In genomic region chr5:176895829-176896228, GRCh38 we compare ENCODE assay signal across 20 cellular contexts. TPM values are rescaled to one million over a fixed set of nuclear protein-coding genes. Genes with fewer than 3 reads are reported as not detected.
DNase-seq lines count a peak whose midpoint lies in the region; ATAC-seq and TF ChIP-seq lines count a peak whose summit lies in the region.
"Had no signal": no experiment of that assay in that cellular context is flagged by ENCODE, and none has a peak within 500 bp of the region (broad histone marks: within the 10 kb centered on the region; RNA-seq: fewer than 3 reads in every experiment).

No MANE protein-coding gene starts in this region.

- no peak overlapping the region for H2AFZ ChIP-seq in smooth muscle cell (ENCODE audit: low read depth)
- H2AFZ ChIP-seq: GM23248 had no signal

- 83 to 96% methylated on average over 4 of the region's 4 CpGs for WGBS in testis, 2 donors
- WGBS in smooth muscle cell (ENCODE audit: low lambda C conversion rate) = 89% methylated on average over 4 of the region's 4 CpGs

- DNase-seq in SIG-M5 treated with dmso at 0.1 percent for 504 hours (lab: John Stamatoyannopoulos, UW; ENCODE audit: unreplicated experiment) = peak; percentile 7
- DNase-seq in SIG-M5 (lab: John Stamatoyannopoulos, UW) = no peak
- no peak for DNase-seq in HL-60 (ENCODE audit: low read depth in 1 of 2, low spot score in 1 of 2)
- no peak for DNase-seq in glutamatergic neuron
- peak; percentile 2 for DNase-seq in testis
- DNase-seq in smooth muscle cell (lab: John Stamatoyannopoulos, UW; ENCODE audit: unreplicated experiment) = no peak
- DNase-seq in stimulated activated CD4-positive, alpha-beta T cell treated with anti-CD3 and anti-CD28 coated beads, Interleukin-2, amount 100 ng/mL, for 48 hours = no peak
- DNase-seq: CD4-positive, CD25-positive, alpha-beta regulatory T cell; DMS79; GM23248; HFFc6; NCI-H1417 treated with DMSO at 0.1 percent for 48 hours; NCI-H2081; NCI-H226; NCI-H526 treated with DMSO at 0.1 percent for 48 hours; SK-N-SH had no signal

- H3K9me3 Mint-ChIP-seq in glutamatergic neuron (ENCODE audit: unreplicated experiment) = peaks cover 8% of the 10 kb centered on the region
- H3K9me3 Mint-ChIP-seq: CD4-positive, CD25-positive, alpha-beta regulatory T cell; HFFc6 had no signal

- peak overlapping the region; percentile 38 for H3K27ac Mint-ChIP-seq in glutamatergic neuron (ENCODE audit: unreplicated experiment)
- H3K27ac Mint-ChIP-seq: HFFc6 had no signal

- H3K27ac ChIP-seq in HL-60 (replicated peaks) = peak overlapping the region; percentile 69
- no peak overlapping the region for H3K27ac ChIP-seq in testis
- H3K27ac ChIP-seq in smooth muscle cell (ENCODE audit: low read depth) = no peak overlapping the region
- H3K27ac ChIP-seq: GM23248, KMS-11 had no signal

- no peaks in the 10 kb centered on the region for H3F3A ChIP-seq in smooth muscle cell (ENCODE audit: low read depth)

- H3K79me2 ChIP-seq in smooth muscle cell (ENCODE audit: low read depth) = no peaks in the 10 kb centered on the region

- H3K36me3 ChIP-seq in testis (ENCODE audit: low read depth, missing control alignments) = no peaks in the 10 kb centered on the region
- H3K36me3 ChIP-seq in smooth muscle cell (ENCODE audit: low read depth) = no peaks in the 10 kb centered on the region

- TF ChIP-seq CTCF in HL-60 (IDR thresholded peaks at IDR 0.05; ENCODE audit: insufficient read depth, low read length) = no peak
- TF ChIP-seq CTCF in glutamatergic neuron (IDR thresholded peaks at IDR 0.05; ENCODE audit: partially characterized antibody, unreplicated experiment) = no peak
- TF ChIP-seq CTCF in testis (IDR thresholded peaks at IDR 0.05) = no peak
- no peak for TF ChIP-seq CTCF in smooth muscle cell (IDR thresholded peaks at IDR 0.05; ENCODE audit: borderline replicate concordance, insufficient read depth, poor library complexity, severe bottlenecking)

- H3K27me3 ChIP-seq in HL-60 (ENCODE audit: insufficient read depth, poor library complexity, severe bottlenecking) (no peaks in the 10 kb centered on the region), testis (no peaks in the 10 kb centered on the region), smooth muscle cell (ENCODE audit: low read depth) (peaks cover 7% of the 10 kb centered on the region)

- no peak for ATAC-seq in HG03354 (IDR thresholded peaks at IDR 0.05; ENCODE audit: poor library complexity, severe bottlenecking, unreplicated experiment)

- H3K4me1 ChIP-seq in testis (no peaks in the 10 kb centered on the region), smooth muscle cell (ENCODE audit: low read depth) (no peaks in the 10 kb centered on the region)

- peaks cover 8% of the 10 kb centered on the region for H3K4me1 Mint-ChIP-seq in glutamatergic neuron (ENCODE audit: low read depth, unreplicated experiment)

- no peaks in the 10 kb centered on the region for H4K20me1 ChIP-seq in smooth muscle cell (ENCODE audit: low read depth)

- no peak overlapping the region for H3K4me3 Mint-ChIP-seq in glutamatergic neuron (ENCODE audit: unreplicated experiment)
- H3K4me3 Mint-ChIP-seq: CD4-positive, CD25-positive, alpha-beta regulatory T cell; HFFc6 had no signal

- H3K4me3 ChIP-seq in HL-60 (replicated peaks; ENCODE audit: insufficient read depth, low read length) (no peak overlapping the region), testis (no peak overlapping the region), smooth muscle cell (no peak overlapping the region)
- H3K4me3 ChIP-seq: GM23248 had no signal

- TF ChIP-seq POLR2A in testis (IDR thresholded peaks at IDR 0.05) = no peak

- peaks cover 6% of the 10 kb centered on the region for H3K36me3 Mint-ChIP-seq in glutamatergic neuron (ENCODE audit: unreplicated experiment)
- H3K36me3 Mint-ChIP-seq: CD4-positive, CD25-positive, alpha-beta regulatory T cell had no signal

- peaks cover 20% of the 10 kb centered on the region for H3K27me3 Mint-ChIP-seq in glutamatergic neuron (ENCODE audit: unreplicated experiment)

- no peak overlapping the region for H3K4me2 ChIP-seq in smooth muscle cell
- H3K4me2 ChIP-seq: KMS-11, SK-N-SH had no signal

- intact Hi-C loops in testis (cut with DNase I; ENCODE audit: low total_unique reads) = no loop called here

- H3K9me3 ChIP-seq in testis (no peaks in the 10 kb centered on the region), smooth muscle cell (replicated peaks; ENCODE audit: low read depth) (no peaks in the 10 kb centered on the region)
- H3K9me3 ChIP-seq: SK-N-SH had no signal

- no peak overlapping the region for H3K9ac ChIP-seq in smooth muscle cell (ENCODE audit: low read depth)
- H3K9ac ChIP-seq: GM23248, KMS-11, SK-N-SH had no signal

RNA-seq across cellular contexts. Expression of gene HK3, which starts 3.3 kb away (rescaled TPM):
- not detected for total RNA-seq in glutamatergic neuron (ENCODE audit: unreplicated experiment)
- total RNA-seq in testis = 1 to 10 TPM; 6.3 to 6.4 TPM
- polyA plus RNA-seq in testis (ENCODE audit: insufficient read depth, low read depth, low replicate concordance) = 10.9 TPM
- 0.49 TPM in 1 of 2 replicates, not detected in the other for total RNA-seq in smooth muscle cell
- polyA plus RNA-seq in smooth muscle cell = not detected in 2 replicates
- total RNA-seq: G401, GM23248, HFFc6, MCF 10A had no signal
- polyA plus RNA-seq: GM23248 had no signal

Comparison
In these comparisons a context has a peak if more than half of its experiments do, and no peak if none do; other contexts are left out.
1. DNase-seq: peak in SIG-M5 treated with dmso at 0.1 percent for 504 hours (single experiment) and testis (single experiment); none in SIG-M5 (single experiment), HL-60 (0 of 2), glutamatergic neuron (single experiment), smooth muscle cell (single experiment) and stimulated activated CD4-positive, alpha-beta T cell treated with anti-CD3 and anti-CD28 coated beads, Interleukin-2, amount 100 ng/mL, for 48 hours (0 of 2).